ENCODE assay signal across 8 cellular contexts in genomic region chr2:230411484-230412368, GRCh38.
DNase-seq lines count a peak whose midpoint lies in the region; ATAC-seq and TF ChIP-seq lines count a peak whose summit lies in the region.

No MANE protein-coding gene starts in this region.

- H3K36me3 ChIP-seq in neuron (ENCODE audit: insufficient read depth, low read length) (no peaks in the 10 kb centered on the region), tibial artery (no peaks in the 10 kb centered on the region)

- intact Hi-C loops in tibial artery (cut with DNase I; ENCODE audit: low total_unique reads) = no loop called here

- H3K4me1 ChIP-seq in neuron (ENCODE audit: insufficient read depth, low read length) (peaks cover 3% of the 10 kb centered on the region), tibial artery (peaks cover 0 to 44% (median 23%) of the 10 kb centered on the region in 4 donors)

- peak overlapping the region; percentile 92 for H2AFZ ChIP-seq in neuron (ENCODE audit: low read depth, low read length)

- ATAC-seq in GM19351 (IDR thresholded peaks at IDR 0.05; ENCODE audit: unreplicated experiment) (peak; percentile 50), HG03442 (IDR thresholded peaks at IDR 0.05; ENCODE audit: unreplicated experiment) (peak; percentile 50)

- H3K27ac ChIP-seq in tibial artery = peak overlapping the region; percentile 81 to 88

- H3K4me3 ChIP-seq in neuron (ENCODE audit: low read length) (peak overlapping the region; percentile 63), tibial artery (peak overlapping the region; percentile 61 to 73)

- H3K27me3 ChIP-seq in neuron (ENCODE audit: insufficient read depth, low read length) = peaks cover 37% of the 10 kb centered on the region
- H3K27me3 ChIP-seq in tibial artery = no peaks in the 10 kb centered on the region

- DNase-seq in COLO668 (lab: John Stamatoyannopoulos, UW; ENCODE audit: unreplicated experiment) (peak; percentile 72), RKO (ENCODE audit: low spot score) (peak; percentile 61), foreskin melanocyte (peak; percentile 52), tibial artery (peak; percentile 65 to 82)
- DNase-seq in activated naive CD4-positive, alpha-beta T cell treated with Interleukin-2 at 50 U/mL for 16 hours = peak; percentile 64

- no peak for TF ChIP-seq CTCF in tibial artery (IDR thresholded peaks at IDR 0.05)

- H3K9me3 ChIP-seq in neuron (ENCODE audit: low read length) = no peaks in the 10 kb centered on the region
- H3K9me3 ChIP-seq in tibial artery = no peaks in the 10 kb centered on the region

Comparison
In these comparisons a context has a peak if more than half of its experiments do, and no peak if none do; other contexts are left out.
1. Peak in every context shown above with its lines: DNase-seq, ATAC-seq, H3K4me3 ChIP-seq and H3K27ac ChIP-seq.